Comparison of ENCODE assay signal across 16 cellular contexts in genomic region chr3:64865872-64866588, GRCh38.
"Had no signal": no experiment of that assay in that cellular context is flagged by ENCODE, and none has a peak within 500 bp of the region (broad histone marks: within the 10 kb centered on the region; RNA-seq: fewer than 3 reads in every experiment).

No MANE protein-coding gene starts in this region.

- H3K4me3 Mint-ChIP-seq: activated CD4-positive, alpha-beta memory T cell treated with anti-CD3 and anti-CD28 coated beads, Interleukin-2, amount 10 ng/mL, durations not matched to agents 7 days and 5 days; activated T-cell treated with anti-CD3 and anti-CD28 coated beads, Interleukin-2, amount 50 U/mL, for 4 hours; natural killer cell; stimulated activated naive CD8-positive, alpha-beta T cell treated with anti-CD3 and anti-CD28 coated beads, Interleukin-15, Interleukin-2, amounts not matched to agents 100 ng/mL and 50 ng/mL, for 24 hours; T-cell; type B pancreatic cell had no signal

- FAIRE-seq: colon had no signal

- H3K36me3 ChIP-seq: right atrium auricular region had no signal

- H3K9me3 Mint-ChIP-seq: activated CD4-positive, alpha-beta memory T cell treated with anti-CD3 and anti-CD28 coated beads, Interleukin-2, amount 10 ng/mL, durations not matched to agents 7 days and 5 days had no signal

- H3K27me3 ChIP-seq: right atrium auricular region had no signal

- H3K36me3 Mint-ChIP-seq: activated naive CD4-positive, alpha-beta T cell treated with anti-CD3 and anti-CD28 coated beads, Interleukin-2, amount 50 U/mL, for 72 hours; T-cell had no signal

- ATAC-seq: activated naive CD4-positive, alpha-beta T cell treated with anti-CD3 and anti-CD28 coated beads, Interleukin-2, amount 50 U/mL, for 72 hours; activated T-cell treated with anti-CD3 and anti-CD28 coated beads, Interleukin-2, amount 50 U/mL, for 4 hours; esophagus mucosa; natural killer cell; T-cell had no signal

- H3K27ac ChIP-seq: VCaP had no signal

- H3K4me1 Mint-ChIP-seq: activated CD4-positive, alpha-beta memory T cell treated with anti-CD3 and anti-CD28 coated beads, Interleukin-2, amount 10 ng/mL, durations not matched to agents 7 days and 5 days; T-cell had no signal

- H3K27me3 Mint-ChIP-seq: activated CD4-positive, alpha-beta memory T cell treated with anti-CD3 and anti-CD28 coated beads, Interleukin-2, amount 10 ng/mL, durations not matched to agents 7 days and 5 days; progenitor cell of endocrine pancreas; stimulated activated naive CD8-positive, alpha-beta T cell treated with anti-CD3 and anti-CD28 coated beads, Interleukin-15, Interleukin-2, amounts not matched to agents 100 ng/mL and 50 ng/mL, for 24 hours; T-cell; type B pancreatic cell had no signal

- DNase-seq: activated CD4-positive, alpha-beta memory T cell treated with anti-CD3 and anti-CD28 coated beads, Interleukin-2, amount 10 ng/mL, durations not matched to agents 7 days and 5 days; activated effector memory CD4-positive, alpha-beta T cell treated with anti-CD3 and anti-CD28 coated beads, Interleukin-2, amount 50 U/mL, for 16 hours; activated T-cell treated with anti-CD3 and anti-CD28 coated beads, Interleukin-2, amount 50 U/mL, for 4 hours; caudate nucleus; hippocampal formation; natural killer cell; T-cell; T1000 had no signal

- H3K4me3 ChIP-seq: right atrium auricular region had no signal

- H3K27ac Mint-ChIP-seq: activated CD4-positive, alpha-beta memory T cell treated with anti-CD3 and anti-CD28 coated beads, Interleukin-2, amount 10 ng/mL, durations not matched to agents 7 days and 5 days; activated naive CD4-positive, alpha-beta T cell treated with anti-CD3 and anti-CD28 coated beads, Interleukin-2, amount 50 U/mL, for 72 hours; natural killer cell; progenitor cell of endocrine pancreas; stimulated activated naive CD8-positive, alpha-beta T cell treated with anti-CD3 and anti-CD28 coated beads, Interleukin-15, Interleukin-2, amounts not matched to agents 100 ng/mL and 50 ng/mL, for 24 hours; T-cell; type B pancreatic cell had no signal
